ENCODE assay signal across 1 cellular context in the genomic region with DNA sequence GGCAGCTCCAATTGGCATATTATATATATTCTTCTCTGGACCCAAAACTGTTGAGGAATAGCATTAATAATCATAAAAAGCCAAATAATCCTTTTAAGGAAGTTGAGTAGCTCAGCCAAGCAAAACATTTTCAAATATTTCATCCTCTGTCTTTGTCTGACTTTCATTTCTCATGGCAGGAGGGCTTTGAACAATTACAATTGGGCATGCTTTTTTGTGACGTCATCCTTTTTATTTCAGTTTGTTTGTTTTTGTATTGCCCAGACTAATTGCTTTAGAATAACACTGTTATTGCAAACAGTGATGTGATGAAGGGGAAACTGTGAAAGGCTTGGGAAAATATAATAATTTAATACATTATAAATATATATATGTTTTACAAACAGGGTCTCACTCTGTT.
TF ChIP-seq lines count a peak whose summit lies in the region.

No MANE protein-coding gene starts in this region.

TF ChIP-seq in HepG2, 621 proteins besides CTCF, POLR2A, EP300 and RAD21 (continued from another document):
- TF ChIP-seq, protein P1, sequence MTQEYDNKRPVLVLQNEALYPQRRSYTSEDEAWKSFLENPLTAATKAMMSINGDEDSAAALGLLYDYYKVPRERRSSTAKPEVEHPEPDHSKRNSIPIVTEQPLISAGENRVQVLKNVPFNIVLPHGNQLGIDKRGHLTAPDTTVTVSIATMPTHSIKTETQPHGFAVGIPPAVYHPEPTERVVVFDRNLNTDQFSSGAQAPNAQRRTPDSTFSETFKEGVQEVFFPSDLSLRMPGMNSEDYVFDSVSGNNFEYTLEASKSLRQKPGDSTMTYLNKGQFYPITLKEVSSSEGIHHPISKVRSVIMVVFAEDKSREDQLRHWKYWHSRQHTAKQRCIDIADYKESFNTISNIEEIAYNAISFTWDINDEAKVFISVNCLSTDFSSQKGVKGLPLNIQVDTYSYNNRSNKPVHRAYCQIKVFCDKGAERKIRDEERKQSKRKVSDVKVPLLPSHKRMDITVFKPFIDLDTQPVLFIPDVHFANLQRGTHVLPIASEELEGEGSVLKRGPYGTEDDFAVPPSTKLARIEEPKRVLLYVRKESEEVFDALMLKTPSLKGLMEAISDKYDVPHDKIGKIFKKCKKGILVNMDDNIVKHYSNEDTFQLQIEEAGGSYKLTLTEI (CRISPR knock-in tag; conservative IDR thresholded peaks at IDR 0.05): no peak
- TF ChIP-seq ATF7 (IDR thresholded peaks at IDR 0.05) (peak; percentile 98), ATF7 (CRISPR knock-in tag; IDR thresholded peaks at IDR 0.05) (no peak), TP53 (CRISPR knock-in tag; conservative IDR thresholded peaks at IDR 0.05) (no peak), HNF4G (IDR thresholded peaks at IDR 0.05; ENCODE audit: borderline replicate concordance, low read depth, low read length) (no peak), HNF4G (CRISPR knock-in tag; IDR thresholded peaks at IDR 0.05; ENCODE audit: borderline replicate concordance, low read depth) (no peak), ZNF777 (CRISPR knock-in tag; IDR thresholded peaks at IDR 0.05) (no peak)
- TF ChIP-seq, protein P2, sequence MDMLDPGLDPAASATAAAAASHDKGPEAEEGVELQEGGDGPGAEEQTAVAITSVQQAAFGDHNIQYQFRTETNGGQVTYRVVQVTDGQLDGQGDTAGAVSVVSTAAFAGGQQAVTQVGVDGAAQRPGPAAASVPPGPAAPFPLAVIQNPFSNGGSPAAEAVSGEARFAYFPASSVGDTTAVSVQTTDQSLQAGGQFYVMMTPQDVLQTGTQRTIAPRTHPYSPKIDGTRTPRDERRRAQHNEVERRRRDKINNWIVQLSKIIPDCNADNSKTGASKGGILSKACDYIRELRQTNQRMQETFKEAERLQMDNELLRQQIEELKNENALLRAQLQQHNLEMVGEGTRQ (IDR thresholded peaks at IDR 0.05; ENCODE audit: low read depth, low read length): no peak
- TF ChIP-seq, protein P2 (CRISPR knock-in tag; IDR thresholded peaks at IDR 0.05; ENCODE audit: borderline replicate concordance): no peak
